ENCODE assay signal across 1 cellular context in the genomic region with DNA sequence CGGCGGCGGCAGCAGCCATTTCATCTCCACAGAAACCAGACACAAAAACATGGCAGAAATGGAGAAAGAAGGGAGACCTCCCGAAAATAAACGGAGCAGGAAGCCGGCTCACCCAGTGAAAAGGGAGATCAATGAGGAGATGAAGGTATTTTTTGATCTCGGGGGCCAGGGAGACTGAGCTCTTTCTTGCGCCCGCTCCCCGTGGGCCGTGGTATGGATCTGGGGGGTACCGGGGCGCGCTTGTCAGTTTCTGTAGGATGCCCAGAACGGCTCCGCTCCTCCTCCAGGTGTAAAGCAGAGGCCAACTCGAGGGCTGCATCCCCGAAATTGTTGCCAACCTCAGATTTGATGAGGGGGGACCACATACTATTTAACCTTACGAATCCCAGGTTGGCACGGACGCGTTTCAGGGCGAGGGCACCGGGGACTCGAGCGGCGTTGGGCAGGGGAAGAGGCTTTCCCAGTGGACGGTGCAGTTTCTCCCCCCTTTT.
TF ChIP-seq lines count a peak whose summit lies in the region.

No MANE protein-coding gene starts in this region.

TF ChIP-seq in HEK293, 187 proteins besides CTCF, POLR2A, EP300 and RAD21 (continued from another document):
- TF ChIP-seq, protein P1, sequence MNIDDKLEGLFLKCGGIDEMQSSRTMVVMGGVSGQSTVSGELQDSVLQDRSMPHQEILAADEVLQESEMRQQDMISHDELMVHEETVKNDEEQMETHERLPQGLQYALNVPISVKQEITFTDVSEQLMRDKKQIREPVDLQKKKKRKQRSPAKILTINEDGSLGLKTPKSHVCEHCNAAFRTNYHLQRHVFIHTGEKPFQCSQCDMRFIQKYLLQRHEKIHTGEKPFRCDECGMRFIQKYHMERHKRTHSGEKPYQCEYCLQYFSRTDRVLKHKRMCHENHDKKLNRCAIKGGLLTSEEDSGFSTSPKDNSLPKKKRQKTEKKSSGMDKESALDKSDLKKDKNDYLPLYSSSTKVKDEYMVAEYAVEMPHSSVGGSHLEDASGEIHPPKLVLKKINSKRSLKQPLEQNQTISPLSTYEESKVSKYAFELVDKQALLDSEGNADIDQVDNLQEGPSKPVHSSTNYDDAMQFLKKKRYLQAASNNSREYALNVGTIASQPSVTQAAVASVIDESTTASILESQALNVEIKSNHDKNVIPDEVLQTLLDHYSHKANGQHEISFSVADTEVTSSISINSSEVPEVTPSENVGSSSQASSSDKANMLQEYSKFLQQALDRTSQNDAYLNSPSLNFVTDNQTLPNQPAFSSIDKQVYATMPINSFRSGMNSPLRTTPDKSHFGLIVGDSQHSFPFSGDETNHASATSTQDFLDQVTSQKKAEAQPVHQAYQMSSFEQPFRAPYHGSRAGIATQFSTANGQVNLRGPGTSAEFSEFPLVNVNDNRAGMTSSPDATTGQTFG (tag by site-specific recombination; IDR thresholded peaks at IDR 0.05; ENCODE audit: borderline replicate concordance): no peak
TF ChIP-seq in HEK293: peak in this region for 6.
